8 cellular contexts compared by ENCODE assay signal in the genomic region with DNA sequence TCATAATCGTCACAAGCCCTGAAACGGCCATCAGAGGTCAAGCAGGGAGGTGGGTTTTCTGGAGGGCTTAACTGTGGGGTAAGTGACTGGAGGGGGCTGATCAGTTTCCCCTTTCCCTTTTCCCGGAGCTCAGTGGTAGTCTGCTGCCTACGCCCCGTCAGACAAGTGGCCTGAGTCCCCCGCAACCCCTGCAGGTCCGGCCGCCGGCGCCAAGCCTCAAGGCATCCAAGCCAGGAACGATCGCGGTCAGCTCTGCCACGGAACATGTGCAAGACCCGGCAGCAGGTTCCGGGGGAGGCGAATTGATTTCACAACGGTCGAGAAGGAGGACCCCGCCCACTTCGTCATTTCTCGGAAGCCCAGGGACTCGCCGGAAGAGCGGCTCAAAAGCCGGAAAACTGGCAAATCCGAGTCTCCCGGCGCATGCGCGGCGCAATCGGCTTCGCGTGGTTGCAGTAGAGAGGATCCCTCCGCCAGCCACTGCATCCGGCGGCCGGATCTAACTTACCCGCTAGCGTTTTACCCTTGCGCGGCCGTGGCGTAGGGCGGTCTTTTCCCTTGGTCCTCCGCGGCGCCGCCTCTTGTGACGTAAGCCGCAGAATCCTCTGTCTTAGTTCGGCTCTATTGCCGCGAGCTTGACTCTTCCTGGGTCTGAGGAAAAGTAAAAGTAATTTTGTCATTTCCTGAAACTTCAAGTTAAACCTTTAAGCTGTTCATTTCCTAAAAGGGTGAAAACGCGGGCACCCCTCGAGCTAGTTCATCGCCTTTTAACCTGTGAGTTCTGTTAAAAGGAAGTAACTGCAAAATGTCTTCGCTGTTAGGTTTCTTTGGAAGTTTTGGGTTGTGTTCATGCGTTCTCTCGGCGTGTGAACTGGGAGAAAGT. TPM values are rescaled to one million over a fixed set of nuclear protein-coding genes. Genes with fewer than 3 reads are reported as not detected.
DNase-seq lines count a peak whose midpoint lies in the region; ATAC-seq and TF ChIP-seq lines count a peak whose summit lies in the region.

No MANE protein-coding gene starts in this region.

- TF ChIP-seq RAD21 in Ishikawa (IDR thresholded peaks at IDR 0.05; ENCODE audit: low read depth), result no peak

- peak; percentile 94 for ATAC-seq in GM21619 (IDR thresholded peaks at IDR 0.05; ENCODE audit: unreplicated experiment)

- DNase-seq in DMS153 treated with DMSO at 0.1 percent for 48 hours (lab: John Stamatoyannopoulos, UW; ENCODE audit: unreplicated experiment) (peak; percentile 99), OCI-M2 (lab: John Stamatoyannopoulos, UW; ENCODE audit: unreplicated experiment) (peak; percentile 80), epithelial cell of prostate (ENCODE audit: low read depth, low spot score) (peak; percentile 99)
- peak; percentile 95 for DNase-seq in activated T-cell treated with anti-CD3 and anti-CD28 coated beads, Interleukin-2, amount 50 U/mL, for 1 hour
- DNase-seq in stimulated activated CD8-positive, alpha-beta memory T cell treated with anti-CD3 and anti-CD28 coated beads, Interleukin-2, amount 100 ng/mL, for 48 hours (ENCODE audit: low read depth in 2 of 2), result peak; percentile 96

- H3K9me3 ChIP-seq in mononuclear cell (ENCODE audit: low read depth, low read length), result no peaks in the 10 kb centered on the region

- TF ChIP-seq EP300 in Ishikawa (IDR thresholded peaks at IDR 0.05; ENCODE audit: borderline replicate concordance), result no peak

- no peaks in the 10 kb centered on the region for H3K27me3 ChIP-seq in mononuclear cell (ENCODE audit: insufficient read depth, low read length)

- peak overlapping the region; percentile 70 for H3K4me3 ChIP-seq in mononuclear cell (ENCODE audit: low read length)

- peaks cover 31% of the 10 kb centered on the region for H3K4me1 ChIP-seq in mononuclear cell (ENCODE audit: insufficient read depth, low read length)

- H3K27ac ChIP-seq in epithelial cell of prostate, result peak overlapping the region; percentile 87

TF ChIP-seq in Ishikawa, 13 proteins besides CTCF, POLR2A, EP300 and RAD21:
- TF ChIP-seq CEBPB (IDR thresholded peaks at IDR 0.05) (peak; percentile 95), EGR1 (IDR thresholded peaks at IDR 0.05) (peak; percentile 28; the same call in 1 of the 2 replicates), YY1 (IDR thresholded peaks at IDR 0.05; ENCODE audit: low read depth) (peak; percentile 62), TEAD4 (IDR thresholded peaks at IDR 0.05) (0 out of 2 replicates have a peak, but pooled peaks have one; percentile 8), TCF12 (IDR thresholded peaks at IDR 0.05; ENCODE audit: low read depth) (peak; percentile 54), NFIC (IDR thresholded peaks at IDR 0.05) (no peak), TAF1 (IDR thresholded peaks at IDR 0.05; ENCODE audit: low read depth) (peak; percentile 93), FOXM1 (IDR thresholded peaks at IDR 0.05; ENCODE audit: borderline replicate concordance, low read depth) (peak; percentile 69), MAX (IDR thresholded peaks at IDR 0.05) (peak; percentile 94), CREB1 (IDR thresholded peaks at IDR 0.05; ENCODE audit: low read depth) (peak; percentile 85), ZBTB7A (IDR thresholded peaks at IDR 0.05; ENCODE audit: low read depth) (no peak)
- TF ChIP-seq, protein P1, sequence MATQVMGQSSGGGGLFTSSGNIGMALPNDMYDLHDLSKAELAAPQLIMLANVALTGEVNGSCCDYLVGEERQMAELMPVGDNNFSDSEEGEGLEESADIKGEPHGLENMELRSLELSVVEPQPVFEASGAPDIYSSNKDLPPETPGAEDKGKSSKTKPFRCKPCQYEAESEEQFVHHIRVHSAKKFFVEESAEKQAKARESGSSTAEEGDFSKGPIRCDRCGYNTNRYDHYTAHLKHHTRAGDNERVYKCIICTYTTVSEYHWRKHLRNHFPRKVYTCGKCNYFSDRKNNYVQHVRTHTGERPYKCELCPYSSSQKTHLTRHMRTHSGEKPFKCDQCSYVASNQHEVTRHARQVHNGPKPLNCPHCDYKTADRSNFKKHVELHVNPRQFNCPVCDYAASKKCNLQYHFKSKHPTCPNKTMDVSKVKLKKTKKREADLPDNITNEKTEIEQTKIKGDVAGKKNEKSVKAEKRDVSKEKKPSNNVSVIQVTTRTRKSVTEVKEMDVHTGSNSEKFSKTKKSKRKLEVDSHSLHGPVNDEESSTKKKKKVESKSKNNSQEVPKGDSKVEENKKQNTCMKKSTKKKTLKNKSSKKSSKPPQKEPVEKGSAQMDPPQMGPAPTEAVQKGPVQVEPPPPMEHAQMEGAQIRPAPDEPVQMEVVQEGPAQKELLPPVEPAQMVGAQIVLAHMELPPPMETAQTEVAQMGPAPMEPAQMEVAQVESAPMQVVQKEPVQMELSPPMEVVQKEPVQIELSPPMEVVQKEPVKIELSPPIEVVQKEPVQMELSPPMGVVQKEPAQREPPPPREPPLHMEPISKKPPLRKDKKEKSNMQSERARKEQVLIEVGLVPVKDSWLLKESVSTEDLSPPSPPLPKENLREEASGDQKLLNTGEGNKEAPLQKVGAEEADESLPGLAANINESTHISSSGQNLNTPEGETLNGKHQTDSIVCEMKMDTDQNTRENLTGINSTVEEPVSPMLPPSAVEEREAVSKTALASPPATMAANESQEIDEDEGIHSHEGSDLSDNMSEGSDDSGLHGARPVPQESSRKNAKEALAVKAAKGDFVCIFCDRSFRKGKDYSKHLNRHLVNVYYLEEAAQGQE (IDR thresholded peaks at IDR 0.05; ENCODE audit: low read depth), result no peak
- TF ChIP-seq, protein P2, sequence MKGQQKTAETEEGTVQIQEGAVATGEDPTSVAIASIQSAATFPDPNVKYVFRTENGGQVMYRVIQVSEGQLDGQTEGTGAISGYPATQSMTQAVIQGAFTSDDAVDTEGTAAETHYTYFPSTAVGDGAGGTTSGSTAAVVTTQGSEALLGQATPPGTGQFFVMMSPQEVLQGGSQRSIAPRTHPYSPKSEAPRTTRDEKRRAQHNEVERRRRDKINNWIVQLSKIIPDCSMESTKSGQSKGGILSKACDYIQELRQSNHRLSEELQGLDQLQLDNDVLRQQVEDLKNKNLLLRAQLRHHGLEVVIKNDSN (IDR thresholded peaks at IDR 0.05), result no peak

RNA-seq across cellular contexts. Expression of gene CCNL1, which starts 14.9 kb away (rescaled TPM):
- 1,619 TPM for total RNA-seq in mononuclear cell

Comparison
In these comparisons a context has a peak if more than half of its experiments do, and no peak if none do; other contexts are left out.
1. Peak in every context shown above with its lines: DNase-seq, ATAC-seq, H3K4me3 ChIP-seq and H3K27ac ChIP-seq.